ENCODE assay signal across 11 cellular contexts in the genomic region with DNA sequence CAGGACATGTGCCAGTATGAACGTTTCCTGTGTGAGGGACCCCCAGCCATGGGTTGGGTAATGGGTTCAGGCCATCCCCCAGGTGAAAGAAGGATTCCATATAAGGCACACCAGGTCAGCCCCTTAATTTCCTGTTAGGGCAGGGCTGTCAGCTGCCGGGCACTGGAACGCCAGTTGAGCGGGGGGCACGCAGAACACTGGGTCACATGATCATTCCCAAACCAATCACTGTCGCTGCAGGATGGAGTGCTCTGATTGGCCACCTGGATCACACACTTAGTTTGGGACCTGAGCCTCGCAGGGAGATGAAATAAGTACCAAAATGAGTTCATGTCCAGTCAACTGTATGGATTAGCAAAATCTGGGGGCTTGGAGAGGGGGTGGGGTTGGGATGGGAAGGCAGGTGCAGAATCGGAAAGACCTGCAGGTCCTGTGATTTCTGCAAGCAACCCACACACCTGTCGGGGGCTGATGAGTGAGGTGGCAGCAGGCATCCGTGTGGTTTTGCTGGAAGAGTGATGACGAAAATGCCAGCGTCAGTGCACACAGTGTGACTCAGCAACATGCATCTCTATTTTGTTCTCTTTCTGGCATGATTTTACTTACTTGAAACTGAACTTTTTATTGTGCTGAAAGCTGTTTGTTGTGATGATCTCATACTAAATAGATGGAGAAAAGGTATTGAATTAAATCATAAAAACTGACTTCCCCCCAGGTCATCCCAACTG. TPM values are rescaled to one million over a fixed set of nuclear protein-coding genes. Genes with fewer than 3 reads are reported as not detected.
DNase-seq lines count a peak whose midpoint lies in the region; ATAC-seq, FAIRE-seq and TF ChIP-seq lines count a peak whose summit lies in the region.
"Had no signal": no experiment of that assay in that cellular context is flagged by ENCODE, and none has a peak within 500 bp of the region (broad histone marks: within the 10 kb centered on the region; RNA-seq: fewer than 3 reads in every experiment).

No MANE protein-coding gene starts in this region.

- H3K9me3 Mint-ChIP-seq in activated CD4-positive, alpha-beta T cell treated with anti-CD3 and anti-CD28 coated beads for 36 hours (ENCODE audit: low read depth), result no peaks in the 10 kb centered on the region

- peak; percentile 79 for ATAC-seq in activated CD4-positive, alpha-beta T cell treated with anti-CD3 and anti-CD28 coated beads for 36 hours
- ATAC-seq in GM21723 (IDR thresholded peaks at IDR 0.05; ENCODE audit: unreplicated experiment) (no peak), HG02852 (IDR thresholded peaks at IDR 0.05; ENCODE audit: unreplicated experiment) (no peak)

- TF ChIP-seq CTCF in bronchial epithelial cell (IDR thresholded peaks at IDR 0.05; ENCODE audit: insufficient read depth, low read length, severe bottlenecking), result no peak

- CTCF ChIA-PET in activated CD4-positive, alpha-beta T cell treated with anti-CD3 and anti-CD28 coated beads for 36 hours (lab: Charles Lee), result no interaction called here

- H3K36me3 Mint-ChIP-seq in activated CD4-positive, alpha-beta T cell treated with anti-CD3 and anti-CD28 coated beads for 36 hours (ENCODE audit: low read depth), result no peaks in the 10 kb centered on the region

- intact Hi-C loops in activated CD4-positive, alpha-beta T cell treated with anti-CD3 and anti-CD28 coated beads for 36 hours (cut with DNase I, micrococcal nuclease), result no loop called here

- no peaks in the 10 kb centered on the region for H3K36me3 ChIP-seq in MG63
- H3K36me3 ChIP-seq in bronchial epithelial cell (ENCODE audit: control insufficient read depth, insufficient read depth, low read length), result no peaks in the 10 kb centered on the region
- H3K36me3 ChIP-seq: spleen had no signal

- peaks cover 11% of the 10 kb centered on the region for H3K4me1 Mint-ChIP-seq in activated CD4-positive, alpha-beta T cell treated with anti-CD3 and anti-CD28 coated beads for 36 hours

- peaks cover 13% of the 10 kb centered on the region for H3K27me3 Mint-ChIP-seq in activated CD4-positive, alpha-beta T cell treated with anti-CD3 and anti-CD28 coated beads for 36 hours

- no peaks in the 10 kb centered on the region for H3K9me3 ChIP-seq in MG63
- H3K9me3 ChIP-seq: spleen had no signal

- POLR2A ChIA-PET in activated CD4-positive, alpha-beta T cell treated with anti-CD3 and anti-CD28 coated beads for 36 hours (lab: Charles Lee), result no interaction called here

- no peak for FAIRE-seq in bronchial epithelial cell (lab: Jason Lieb, UNC)
- FAIRE-seq: colon had no signal

- H3K4me3 ChIP-seq in MG63 (no peak overlapping the region), bronchial epithelial cell (ENCODE audit: low read depth, low read length) (no peak overlapping the region)
- H3K4me3 ChIP-seq: spleen had no signal

- DNase-seq in activated CD4-positive, alpha-beta T cell treated with anti-CD3 and anti-CD28 coated beads for 36 hours, result peak; percentile 68
- no peak for DNase-seq in activated CD4-positive, alpha-beta T cell treated with anti-CD3 and anti-CD28 coated beads, Interleukin-2, amount 50 U/mL, for 1 hour
- DNase-seq in MG63 (peak; percentile 44), bronchial epithelial cell (ENCODE audit: low read depth) (peak; percentile 93), nucleus accumbens (lab: John Stamatoyannopoulos, UW) (peak in 32 of 56 donors; percentile 11 to 82 (median 44)), AG20443 (ENCODE audit: low spot score) (no peak)
- DNase-seq: NCI-H2171 treated with DMSO at 0.1 percent for 48 hours, spleen had no signal

- no peak overlapping the region for H3K27ac Mint-ChIP-seq in activated CD4-positive, alpha-beta T cell treated with anti-CD3 and anti-CD28 coated beads for 36 hours

- H3K4me3 Mint-ChIP-seq in activated CD4-positive, alpha-beta T cell treated with anti-CD3 and anti-CD28 coated beads for 36 hours, result no peak overlapping the region

- H3K27me3 ChIP-seq in MG63 (no peaks in the 10 kb centered on the region), bronchial epithelial cell (ENCODE audit: control insufficient read depth, insufficient read depth, low read length) (peaks cover 3% of the 10 kb centered on the region)

RNA-seq across cellular contexts. Expression of a gene that starts 32.2 kb away (rescaled TPM):
- 1 to 10 TPM; 2.4 to 5.6 TPM for total RNA-seq in activated CD4-positive, alpha-beta T cell treated with anti-CD3 and anti-CD28 coated beads for 36 hours
- not detected in 2 replicates for total RNA-seq in MG63 (2014; rRNA removed; shearing (Covaris generic); ENCODE audit: low replicate concordance)
- total RNA-seq in bronchial epithelial cell, result under 0.01 and 0.64 TPM in 2 replicates

Comparison
In these comparisons a context has a peak if more than half of its experiments do, and no peak if none do; other contexts are left out.
1. DNase-seq: peak in activated CD4-positive, alpha-beta T cell treated with anti-CD3 and anti-CD28 coated beads for 36 hours (single experiment), MG63 (single experiment), bronchial epithelial cell (single experiment) and nucleus accumbens (32 of 56); none in activated CD4-positive, alpha-beta T cell treated with anti-CD3 and anti-CD28 coated beads, Interleukin-2, amount 50 U/mL, for 1 hour (single experiment) and AG20443 (single experiment).